In genomic region chr13:80444240-80445015, GRCh38 we compare ENCODE assay signal across 1 cellular context.
TF ChIP-seq lines count a peak whose summit lies in the region.

No MANE protein-coding gene starts in this region.

TF ChIP-seq in HepG2, 621 proteins besides CTCF, POLR2A, EP300 and RAD21 (continued from another document):
- TF ChIP-seq, protein P1, sequence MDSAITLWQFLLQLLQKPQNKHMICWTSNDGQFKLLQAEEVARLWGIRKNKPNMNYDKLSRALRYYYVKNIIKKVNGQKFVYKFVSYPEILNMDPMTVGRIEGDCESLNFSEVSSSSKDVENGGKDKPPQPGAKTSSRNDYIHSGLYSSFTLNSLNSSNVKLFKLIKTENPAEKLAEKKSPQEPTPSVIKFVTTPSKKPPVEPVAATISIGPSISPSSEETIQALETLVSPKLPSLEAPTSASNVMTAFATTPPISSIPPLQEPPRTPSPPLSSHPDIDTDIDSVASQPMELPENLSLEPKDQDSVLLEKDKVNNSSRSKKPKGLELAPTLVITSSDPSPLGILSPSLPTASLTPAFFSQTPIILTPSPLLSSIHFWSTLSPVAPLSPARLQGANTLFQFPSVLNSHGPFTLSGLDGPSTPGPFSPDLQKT (CRISPR knock-in tag; IDR thresholded peaks at IDR 0.05; ENCODE audit: borderline replicate concordance) = no peak
- TF ChIP-seq, protein P2, sequence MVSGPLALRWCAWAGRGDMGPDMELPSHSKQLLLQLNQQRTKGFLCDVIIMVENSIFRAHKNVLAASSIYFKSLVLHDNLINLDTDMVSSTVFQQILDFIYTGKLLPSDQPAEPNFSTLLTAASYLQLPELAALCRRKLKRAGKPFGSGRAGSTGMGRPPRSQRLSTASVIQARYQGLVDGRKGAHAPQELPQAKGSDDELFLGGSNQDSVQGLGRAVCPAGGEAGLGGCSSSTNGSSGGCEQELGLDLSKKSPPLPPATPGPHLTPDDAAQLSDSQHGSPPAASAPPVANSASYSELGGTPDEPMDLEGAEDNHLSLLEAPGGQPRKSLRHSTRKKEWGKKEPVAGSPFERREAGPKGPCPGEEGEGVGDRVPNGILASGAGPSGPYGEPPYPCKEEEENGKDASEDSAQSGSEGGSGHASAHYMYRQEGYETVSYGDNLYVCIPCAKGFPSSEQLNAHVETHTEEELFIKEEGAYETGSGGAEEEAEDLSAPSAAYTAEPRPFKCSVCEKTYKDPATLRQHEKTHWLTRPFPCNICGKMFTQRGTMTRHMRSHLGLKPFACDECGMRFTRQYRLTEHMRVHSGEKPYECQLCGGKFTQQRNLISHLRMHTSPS (CRISPR knock-in tag; IDR thresholded peaks at IDR 0.05; ENCODE audit: low read depth) = no peak
TF ChIP-seq in HepG2: peak in this region for 0.
